ENCODE assay signal across 17 cellular contexts in genomic region chr15:63391669-63392354, GRCh38. TPM values are rescaled to one million over a fixed set of nuclear protein-coding genes. Genes with fewer than 3 reads are reported as not detected.
"Had no signal": no experiment of that assay in that cellular context is flagged by ENCODE, and none has a peak within 500 bp of the region (broad histone marks: within the 10 kb centered on the region; RNA-seq: fewer than 3 reads in every experiment).

No MANE protein-coding gene starts in this region.

- H3K4me3 ChIP-seq: hepatocyte, left lung, uterus had no signal

- H3K27ac ChIP-seq: hepatocyte, left lung, neutrophil, uterus had no signal

- H3K27me3 ChIP-seq: hepatocyte, left lung, uterus had no signal

- H3K9me3 ChIP-seq: left lung, neutrophil, uterus had no signal

- H3K4me1 ChIP-seq: uterus had no signal

- H3K36me3 Mint-ChIP-seq: naive B cell; stimulated activated effector memory CD8-positive, alpha-beta T cell treated with anti-CD3 and anti-CD28 coated beads, Interleukin-12 subunit alpha, Interleukin-12 subunit beta, amount 100 ng/mL, for 72 hours had no signal

- H3K4me2 ChIP-seq: hepatocyte had no signal

- H3K4me3 Mint-ChIP-seq: activated CD4-positive, alpha-beta T cell treated with anti-CD3 and anti-CD28 coated beads, Interleukin-2, amount 10 ng/mL, durations not matched to agents 7 days and 5 days; activated T-cell treated with anti-CD3 and anti-CD28 coated beads, Interleukin-2, amount 50 U/mL, for 4 hours; naive B cell; stimulated activated effector memory CD8-positive, alpha-beta T cell treated with anti-CD3 and anti-CD28 coated beads, Interleukin-12 subunit alpha, Interleukin-12 subunit beta, amount 100 ng/mL, for 72 hours had no signal

- H3K36me3 ChIP-seq: left lung, neutrophil, uterus had no signal

- H3K27ac Mint-ChIP-seq: activated CD4-positive, alpha-beta T cell treated with anti-CD3 and anti-CD28 coated beads, Interleukin-2, amount 10 ng/mL, durations not matched to agents 7 days and 5 days; naive B cell; stimulated activated effector memory CD8-positive, alpha-beta T cell treated with anti-CD3 and anti-CD28 coated beads, Interleukin-12 subunit alpha, Interleukin-12 subunit beta, amount 100 ng/mL, for 72 hours had no signal

- ATAC-seq: activated T-cell treated with anti-CD3 and anti-CD28 coated beads, Interleukin-2, amount 50 U/mL, for 4 hours; left lung; SK-N-SH treated with all-trans-retinoic acid at 6 μM for 48 hours; stimulated activated effector memory CD8-positive, alpha-beta T cell treated with anti-CD3 and anti-CD28 coated beads, Interleukin-12 subunit alpha, Interleukin-12 subunit beta, amount 100 ng/mL, for 72 hours had no signal

- H3K9me3 Mint-ChIP-seq: activated CD4-positive, alpha-beta T cell treated with anti-CD3 and anti-CD28 coated beads, Interleukin-2, amount 10 ng/mL, durations not matched to agents 7 days and 5 days; activated T-cell treated with anti-CD3 and anti-CD28 coated beads, Interleukin-2, amount 50 U/mL, for 4 hours; naive B cell; stimulated activated effector memory CD8-positive, alpha-beta T cell treated with anti-CD3 and anti-CD28 coated beads, Interleukin-12 subunit alpha, Interleukin-12 subunit beta, amount 100 ng/mL, for 72 hours had no signal

- H2AFZ ChIP-seq: hepatocyte had no signal

- DNase-seq: activated CD4-positive, CD25-positive, alpha-beta regulatory T cell; activated gamma-delta T cell; activated T-cell treated with anti-CD3 and anti-CD28 coated beads, Interleukin-2, amount 50 U/mL, for 4 hours; caudate nucleus; left lung; naive B cell; posterior cingulate gyrus; retina; T-helper 1 cell; T1000; uterus had no signal

RNA-seq across cellular contexts. Expression of gene CA12, which starts 10.2 kb away (rescaled TPM):
- total RNA-seq: activated CD4-positive, alpha-beta T cell treated with anti-CD3 and anti-CD28 coated beads, Interleukin-2, amount 10 ng/mL, durations not matched to agents 7 days and 5 days; mononuclear cell had no signal
